In genomic region chr2:41600460-41600859, GRCh38 we compare ENCODE assay signal across 19 cellular contexts.
"Had no signal": no experiment of that assay in that cellular context is flagged by ENCODE, and none has a peak within 500 bp of the region (broad histone marks: within the 10 kb centered on the region; RNA-seq: fewer than 3 reads in every experiment).

No MANE protein-coding gene starts in this region.

- H3K4me2 ChIP-seq: smooth muscle cell had no signal

- H3K4me3 ChIP-seq: coronary artery, esophagus squamous epithelium, gastroesophageal sphincter, mucosa of descending colon, psoas muscle, sigmoid colon, smooth muscle cell, tibial nerve, upper lobe of right lung, vagina had no signal

- H3K4me1 ChIP-seq: vagina had no signal

- H3K27ac ChIP-seq: coronary artery, esophagus squamous epithelium, gastroesophageal sphincter, neutrophil, psoas muscle, sigmoid colon, upper lobe of right lung, vagina had no signal

- H3K9me3 ChIP-seq: esophagus squamous epithelium, gastroesophageal sphincter, mucosa of descending colon, neutrophil, psoas muscle, sigmoid colon, tibial nerve, upper lobe of right lung, vagina had no signal

- H3K36me3 ChIP-seq: esophagus squamous epithelium, gastroesophageal sphincter, neutrophil, sigmoid colon, tibial nerve, upper lobe of right lung, vagina had no signal

- H3K27me3 ChIP-seq: esophagus squamous epithelium, gastroesophageal sphincter, neutrophil, sigmoid colon, upper lobe of right lung, vagina had no signal

- DNase-seq: esophagus squamous epithelium; glutamatergic neuron; islet precursor cell; mammary epithelial cell; mucosa of descending colon; naive thymus-derived CD8-positive, alpha-beta T cell; psoas muscle; retina; sigmoid colon; stimulated activated CD4-positive, alpha-beta T cell treated with anti-CD3 and anti-CD28 coated beads, Interleukin-2, amount 100 ng/mL, for 48 hours; stimulated activated naive CD4-positive, alpha-beta T cell treated with Interleukin-2 at 50 U/mL for 16 hours; upper lobe of right lung had no signal

- ATAC-seq: gastroesophageal sphincter; left lobe of liver; mucosa of descending colon; naive thymus-derived CD8-positive, alpha-beta T cell; psoas muscle; upper lobe of right lung had no signal
